In the genomic region with DNA sequence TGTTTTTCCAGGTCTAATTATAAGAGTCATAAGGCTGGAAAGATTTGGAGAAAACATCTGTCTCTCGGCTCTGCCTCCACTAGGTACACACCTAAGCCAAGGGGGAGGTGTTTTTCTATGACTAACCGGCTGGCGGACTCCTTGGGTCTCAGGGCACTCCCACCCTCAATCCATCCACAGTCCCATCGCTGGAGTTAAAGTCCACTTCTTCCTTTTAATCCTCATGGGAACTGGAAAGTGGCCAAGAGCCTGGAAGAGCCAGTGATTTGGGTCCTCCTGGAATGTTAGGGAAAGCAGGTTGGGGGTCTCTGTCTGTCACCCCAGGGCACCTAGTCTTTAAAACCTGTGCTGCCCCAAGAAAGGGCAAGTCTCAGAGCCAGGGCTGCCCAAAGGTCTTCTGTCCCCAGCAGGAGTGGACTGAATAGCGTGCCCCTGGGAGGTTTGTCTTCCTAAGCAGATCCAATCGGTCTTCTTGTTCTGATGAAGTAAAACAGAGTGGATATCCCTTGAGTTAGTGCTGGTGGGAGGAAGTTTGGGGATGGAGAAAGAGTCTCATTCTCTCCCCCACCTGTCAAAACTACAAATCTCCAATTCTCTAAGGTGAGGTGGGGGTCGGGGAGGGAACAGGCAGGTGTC, we compare ENCODE assay signal across 12 cellular contexts.
DNase-seq lines count a peak whose midpoint lies in the region; ATAC-seq and TF ChIP-seq lines count a peak whose summit lies in the region.
"Had no signal": no experiment of that assay in that cellular context is flagged by ENCODE, and none has a peak within 500 bp of the region (broad histone marks: within the 10 kb centered on the region; RNA-seq: fewer than 3 reads in every experiment).

No MANE protein-coding gene starts in this region.

- TF ChIP-seq POLR2A in gastroesophageal sphincter (IDR thresholded peaks at IDR 0.05), result no peak

- no peaks in the 10 kb centered on the region for H3K27me3 ChIP-seq in BLaER1
- no peaks in the 10 kb centered on the region for H3K27me3 ChIP-seq in gastroesophageal sphincter
- H3K27me3 ChIP-seq in rectal smooth muscle tissue (ENCODE audit: control insufficient read depth, insufficient read depth, low read length), result no peaks in the 10 kb centered on the region

- ATAC-seq in SK-N-SH treated with all-trans-retinoic acid at 6 μM for 48 hours (no peak), gastroesophageal sphincter (peak; percentile 18), HG03135 (IDR thresholded peaks at IDR 0.05; ENCODE audit: unreplicated experiment) (no peak)

- H3K9me3 ChIP-seq in BLaER1, result no peaks in the 10 kb centered on the region
- H3K9me3 ChIP-seq in gastroesophageal sphincter, result no peaks in the 10 kb centered on the region

- no peak for TF ChIP-seq EP300 in gastroesophageal sphincter (IDR thresholded peaks at IDR 0.05)

- H3K4me3 ChIP-seq in BLaER1 (no peak overlapping the region), gastroesophageal sphincter (no peak overlapping the region), rectal smooth muscle tissue (ENCODE audit: low read length) (no peak overlapping the region)

- H3K4me1 ChIP-seq in BLaER1 (peaks cover 31% of the 10 kb centered on the region), gastroesophageal sphincter (peaks cover 31 to 78% (median 55%) of the 10 kb centered on the region in 3 donors), rectal smooth muscle tissue (ENCODE audit: control insufficient read depth, insufficient read depth, low read length) (peaks cover 61% of the 10 kb centered on the region)

- DNase-seq in dedifferentiated amniotic fluid mesenchymal stem cell (ENCODE audit: extremely low spot score) (no peak), AG08395 (ENCODE audit: low spot score) (no peak), GM20000 (ENCODE audit: low spot score) (no peak)
- DNase-seq: activated CD8-positive, alpha-beta memory T cell treated with anti-CD3 and anti-CD28 coated beads, Interleukin-2, amount 50 U/mL, for 4 hours; CD4-positive, CD25-positive, alpha-beta regulatory T cell; central memory CD4-positive, alpha-beta T cell; stimulated activated CD8-positive, alpha-beta memory T cell treated with anti-CD3 and anti-CD28 coated beads, Interleukin-4, amount 100 ng/mL, for 48 hours had no signal

- no peaks in the 10 kb centered on the region for H4K20me1 ChIP-seq in BLaER1

- no peak for TF ChIP-seq CTCF in gastroesophageal sphincter (IDR thresholded peaks at IDR 0.05)
- TF ChIP-seq CTCF in GM20000 (IDR thresholded peaks at IDR 0.05; ENCODE audit: extremely low read depth, missing control alignments), result no peak

- 0 out of 2 replicates have a peak overlapping the region, but pooled peaks have one; percentile 30 for H3K9ac ChIP-seq in BLaER1
- H3K9ac ChIP-seq in rectal smooth muscle tissue (ENCODE audit: low read length), result no peak overlapping the region

- H3K4me2 ChIP-seq in BLaER1, result peak overlapping the region; percentile 94

- WGBS in gastroesophageal sphincter (ENCODE audit: low coverage in 1 of 2), 2 donors, result 17 to 28% methylated on average over 3 to 7 of the region's 7 CpGs

- peak overlapping the region; percentile 73 for H3K27ac ChIP-seq in BLaER1
- H3K27ac ChIP-seq in gastroesophageal sphincter, result peak overlapping the region; percentile 89 to 99 (median 92)
- H3K27ac ChIP-seq in rectal smooth muscle tissue (ENCODE audit: low read depth, low read length), result peak overlapping the region; percentile 89

- H3K36me3 ChIP-seq in BLaER1, result no peaks in the 10 kb centered on the region
- H3K36me3 ChIP-seq in gastroesophageal sphincter, result no peaks in the 10 kb centered on the region
- H3K36me3 ChIP-seq in rectal smooth muscle tissue (ENCODE audit: control insufficient read depth, insufficient read depth, low read length), result no peaks in the 10 kb centered on the region

TF ChIP-seq in SK-N-SH treated with all-trans-retinoic acid at 6 μM for 48 hours, 23 proteins besides CTCF, POLR2A, EP300 and RAD21:
- TF ChIP-seq ZFP3 (CRISPR knock-in tag; IDR thresholded peaks at IDR 0.05) (no peak), ZNF70 (CRISPR knock-in tag; IDR thresholded peaks at IDR 0.05) (0 out of 2 replicates have a peak, but pooled peaks have one; percentile 5), ZNF565 (CRISPR knock-in tag; conservative IDR thresholded peaks at IDR 0.05; ENCODE audit: low read depth) (no peak), ISL1 (CRISPR knock-in tag; IDR thresholded peaks at IDR 0.05) (0 out of 2 replicates have a peak, but pooled peaks have one; percentile 8)
